8 cellular contexts compared by ENCODE assay signal in the genomic region with DNA sequence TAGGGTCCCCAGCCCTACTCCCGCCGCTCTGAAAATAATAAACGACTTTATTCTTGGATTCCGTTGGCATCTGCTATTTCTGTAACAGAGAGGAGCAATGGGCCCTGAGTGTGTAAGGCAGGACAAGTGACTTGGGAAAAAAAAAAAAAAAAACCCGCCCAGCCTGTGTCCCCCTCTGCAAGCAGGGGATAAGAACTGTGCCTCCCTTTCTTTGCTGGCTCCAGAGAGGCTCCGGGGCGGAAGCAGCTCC. TPM values are rescaled to one million over a fixed set of nuclear protein-coding genes. Genes with fewer than 3 reads are reported as not detected.
DNase-seq lines count a peak whose midpoint lies in the region; ATAC-seq, FAIRE-seq and TF ChIP-seq lines count a peak whose summit lies in the region.

No MANE protein-coding gene starts in this region.

- no peaks in the 10 kb centered on the region for H3K9me3 Mint-ChIP-seq in mesothelial cell of epicardium

- TF ChIP-seq CTCF in bronchial epithelial cell (IDR thresholded peaks at IDR 0.05; ENCODE audit: insufficient read depth, low read length, severe bottlenecking) (no peak), mesothelial cell of epicardium (IDR thresholded peaks at IDR 0.05; ENCODE audit: unreplicated experiment) (no peak)

- intact Hi-C loops in Right ventricle myocardium inferior (cut with DNase I) (no loop called here), left ventricle myocardium superior (cut with micrococcal nuclease) (no loop called here)

- no peaks in the 10 kb centered on the region for H3K27me3 Mint-ChIP-seq in mesothelial cell of epicardium (ENCODE audit: low read depth)

- DNase-seq in Right ventricle myocardium inferior (ENCODE audit: missing footprints) (peak; percentile 68), left ventricle myocardium superior (no peak), bronchial epithelial cell (ENCODE audit: low read depth) (no peak), mesothelial cell of epicardium (ENCODE audit: low spot score in 2 of 2, unreplicated experiment in 2 of 2) (no peak), activated gamma-delta T cell (lab: John Stamatoyannopoulos, UW) (no peak), GM19239 (ENCODE audit: insufficient read length, low spot score) (no peak)

- peak overlapping the region; percentile 91 for H3K27ac ChIP-seq in urinary bladder (ENCODE audit: low read depth)

- ATAC-seq in Right ventricle myocardium inferior (no peak), left ventricle myocardium superior (no peak), HG03045 (IDR thresholded peaks at IDR 0.05; ENCODE audit: unreplicated experiment) (no peak)

- FAIRE-seq in bronchial epithelial cell (lab: Jason Lieb, UNC) (no peak), GM19239 (lab: Jason Lieb, UNC) (no peak)

- 13% methylated on average over 7 of the region's 7 CpGs for WGBS in urinary bladder

- peaks cover 29% of the 10 kb centered on the region for H3K4me1 Mint-ChIP-seq in mesothelial cell of epicardium

- no peaks in the 10 kb centered on the region for H3K4me1 ChIP-seq in urinary bladder (ENCODE audit: insufficient read depth)

- H3K4me3 ChIP-seq in bronchial epithelial cell (ENCODE audit: low read depth, low read length) (peak overlapping the region; percentile 86), urinary bladder (ENCODE audit: low read depth, low read length) (peak overlapping the region; percentile 63)

- H3K36me3 Mint-ChIP-seq in mesothelial cell of epicardium: no peaks in the 10 kb centered on the region

- H3K27ac Mint-ChIP-seq in mesothelial cell of epicardium: peak overlapping the region; percentile 86

- peak overlapping the region; percentile 83 for H3K4me3 Mint-ChIP-seq in mesothelial cell of epicardium

- H3K27me3 ChIP-seq in bronchial epithelial cell (ENCODE audit: control insufficient read depth, insufficient read depth, low read length): no peaks in the 10 kb centered on the region

- H3K36me3 ChIP-seq in bronchial epithelial cell (ENCODE audit: control insufficient read depth, insufficient read depth, low read length): no peaks in the 10 kb centered on the region
- no peaks in the 10 kb centered on the region for H3K36me3 ChIP-seq in urinary bladder (ENCODE audit: insufficient read depth)

RNA-seq across cellular contexts. Expression of a gene that starts 0.5 kb away (rescaled TPM):
- total RNA-seq in Right ventricle myocardium inferior (53.5 TPM), left ventricle myocardium superior (59.1 TPM), bronchial epithelial cell (3.4 and 10.1 TPM in 2 replicates), mesothelial cell of epicardium (43.6 to 49.4 TPM (median 45.0 TPM) in 3 replicates), urinary bladder (10.7 TPM)
- 57.6 TPM for polyA plus RNA-seq in urinary bladder

RNA-seq across cellular contexts. Expression of a gene that starts 3.8 kb away (rescaled TPM):
- total RNA-seq in Right ventricle myocardium inferior: 66.4 TPM
- 73.9 TPM for total RNA-seq in left ventricle myocardium superior
- 57.9 and 75.0 TPM in 2 replicates for total RNA-seq in bronchial epithelial cell
- total RNA-seq in mesothelial cell of epicardium: 31.9 to 35.6 TPM (median 33.7 TPM) in 3 replicates
- 15.4 TPM for total RNA-seq in urinary bladder
- polyA plus RNA-seq in urinary bladder: 61.0 TPM

RNA-seq across cellular contexts. Expression of a gene that starts 3.9 kb away (rescaled TPM):
- total RNA-seq in Right ventricle myocardium inferior (71.9 TPM), left ventricle myocardium superior (84.9 TPM), bronchial epithelial cell (17.9 and 24.5 TPM in 2 replicates), mesothelial cell of epicardium (38.9 to 41.1 TPM (median 40.9 TPM) in 3 replicates), urinary bladder (12.7 TPM)
- polyA plus RNA-seq in urinary bladder: 45.3 TPM

RNA-seq across cellular contexts. Expression of a gene that starts 4.5 kb away (rescaled TPM):
- 272 TPM for total RNA-seq in Right ventricle myocardium inferior
- 305 TPM for total RNA-seq in left ventricle myocardium superior
- 6.7 and 12.4 TPM in 2 replicates for total RNA-seq in bronchial epithelial cell
- total RNA-seq in mesothelial cell of epicardium: 83.2 to 90.1 TPM (median 85.8 TPM) in 3 replicates
- total RNA-seq in urinary bladder: 18.9 TPM
- 123 TPM for polyA plus RNA-seq in urinary bladder

RNA-seq across cellular contexts. Expression of a gene that starts 11.0 kb away (rescaled TPM):
- total RNA-seq in Right ventricle myocardium inferior: 50.6 TPM
- 50.0 TPM for total RNA-seq in left ventricle myocardium superior
- total RNA-seq in bronchial epithelial cell: 45.0 and 91.1 TPM in 2 replicates
- 35.5 to 40.2 TPM (median 36.4 TPM) in 3 replicates for total RNA-seq in mesothelial cell of epicardium
- total RNA-seq in urinary bladder: 29.2 TPM
- polyA plus RNA-seq in urinary bladder: 167 TPM
